Comparison of ENCODE assay signal across 22 cellular contexts in genomic region chr5:9054821-9055589, GRCh38.
DNase-seq lines count a peak whose midpoint lies in the region; TF ChIP-seq lines count a peak whose summit lies in the region.
"Had no signal": no experiment of that assay in that cellular context is flagged by ENCODE, and none has a peak within 500 bp of the region (broad histone marks: within the 10 kb centered on the region; RNA-seq: fewer than 3 reads in every experiment).

No MANE protein-coding gene starts in this region.

- no peak overlapping the region for H3K4me3 ChIP-seq in AG10803 (ENCODE audit: low read length)
- no peak overlapping the region for H3K4me3 ChIP-seq in fibroblast of the aortic adventitia (ENCODE audit: low read depth, low read length)
- H3K4me3 ChIP-seq: adrenal gland, heart right ventricle, lower lobe of right lung, upper lobe of right lung had no signal

- TF ChIP-seq CTCF in AG10803 (conservative IDR thresholded peaks at IDR 0.05; ENCODE audit: low read length) (no peak), fibroblast of the aortic adventitia (IDR thresholded peaks at IDR 0.05; ENCODE audit: insufficient read depth, low read length) (no peak)

- peak; percentile 31 for DNase-seq in AG10803 (ENCODE audit: low read depth)
- DNase-seq in HPDE6-E6E7 (ENCODE audit: extremely low spot score), result peak; percentile 27
- peak; percentile 37 for DNase-seq in dedifferentiated amniotic fluid mesenchymal stem cell (ENCODE audit: extremely low spot score)
- DNase-seq in fibroblast of the aortic adventitia (ENCODE audit: low read depth), result peak; percentile 70
- no peak for DNase-seq in NCI-H69 (lab: John Stamatoyannopoulos, UW)
- DNase-seq in medulla oblongata (ENCODE audit: extremely low spot score), result no peak
- no peak for DNase-seq in cerebellar cortex (ENCODE audit: low spot score)
- DNase-seq in stimulated activated CD4-positive, alpha-beta T cell treated with anti-CD3 and anti-CD28 coated beads, Interleukin-4, amount 100 ng/mL, for 24 hours, result no peak
- DNase-seq: activated B cell treated with CpG ODN at 0.5 μM for 24 hours; activated naive CD4-positive, alpha-beta T cell treated with Interleukin-2 at 50 U/mL for 16 hours; adrenal gland; cortex of kidney; DMS79; endodermal cell; foreskin melanocyte; HCEC 1CT; heart right ventricle; Kasumi-1; lower lobe of right lung; MV-4-11; stimulated activated CD4-positive, alpha-beta T cell treated with anti-CD3 and anti-CD28 coated beads, Interleukin-2, amount 100 ng/mL, for 48 hours; upper lobe of right lung had no signal

Comparison
In these comparisons a context has a peak if more than half of its experiments do, and no peak if none do; other contexts are left out.
1. DNase-seq: peak in AG10803 (single experiment), HPDE6-E6E7 (single experiment), dedifferentiated amniotic fluid mesenchymal stem cell (single experiment) and fibroblast of the aortic adventitia (single experiment); none in NCI-H69 (single experiment), medulla oblongata (single experiment), cerebellar cortex (single experiment) and stimulated activated CD4-positive, alpha-beta T cell treated with anti-CD3 and anti-CD28 coated beads, Interleukin-4, amount 100 ng/mL, for 24 hours (single experiment).